In the genomic region with DNA sequence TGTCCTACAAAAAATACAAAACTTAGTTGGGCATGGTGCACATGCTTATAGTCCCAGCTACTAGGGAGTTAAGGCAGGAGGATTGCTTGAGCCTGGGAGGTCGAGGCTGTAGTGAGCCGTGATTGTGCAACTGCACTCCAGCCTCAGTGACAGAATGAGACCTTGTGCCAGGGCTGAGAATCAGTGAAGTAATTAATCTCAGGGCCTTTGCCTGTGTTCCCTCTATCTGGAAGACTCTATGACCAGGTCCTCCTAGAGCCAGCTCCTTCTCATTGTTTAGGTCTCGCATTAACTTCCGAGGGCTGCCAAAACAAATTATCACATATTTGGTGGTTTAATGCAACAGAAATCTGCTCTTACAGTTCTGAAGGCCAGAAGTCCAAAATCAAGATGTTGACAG, we compare ENCODE assay signal across 2 cellular contexts.
A peak's percentile ranks its signal among the peaks of the same experiment; 100 is the strongest.
TF ChIP-seq lines count a peak whose summit lies in the region.

No MANE protein-coding gene starts in this region.

TF ChIP-seq in A549, 52 proteins besides CTCF, POLR2A, EP300 and RAD21:
- TF ChIP-seq RNF2 (IDR thresholded peaks at IDR 0.05; ENCODE audit: borderline replicate concordance, low read depth) (no peak), CEBPB (IDR thresholded peaks at IDR 0.05) (peak; percentile 17 to 49; a peak in 1 of 4 replicates), ATOH8 (CRISPR knock-in tag; IDR thresholded peaks at IDR 0.05; ENCODE audit: low read depth) (no peak)
TF ChIP-seq in A549: peak in this region for 1.

TF ChIP-seq in endothelial cell of umbilical vein, 7 proteins besides CTCF, POLR2A, EP300 and RAD21:
- TF ChIP-seq MYC (IDR thresholded peaks at IDR 0.05; ENCODE audit: low read depth, low read length) (no peak), EZH2 (IDR thresholded peaks at IDR 0.05; ENCODE audit: borderline replicate concordance, low read depth, low read length, severe bottlenecking) (no peak), GATA2 (IDR thresholded peaks at IDR 0.05; ENCODE audit: insufficient read depth, insufficient read length, low read depth, low read length) (no peak), FOS (IDR thresholded peaks at IDR 0.05; ENCODE audit: borderline replicate concordance, insufficient read depth, low read length) (no peak), JUN (IDR thresholded peaks at IDR 0.05; ENCODE audit: borderline replicate concordance, insufficient read depth, insufficient read length, low read depth) (no peak), POLR2AphosphoS5 (IDR thresholded peaks at IDR 0.05; ENCODE audit: insufficient read depth, low read depth, low read length) (no peak)
- TF ChIP-seq, protein P1, sequence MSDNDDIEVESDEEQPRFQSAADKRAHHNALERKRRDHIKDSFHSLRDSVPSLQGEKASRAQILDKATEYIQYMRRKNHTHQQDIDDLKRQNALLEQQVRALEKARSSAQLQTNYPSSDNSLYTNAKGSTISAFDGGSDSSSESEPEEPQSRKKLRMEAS (IDR thresholded peaks at IDR 0.05; ENCODE audit: insufficient read depth, insufficient read length), result no peak
TF ChIP-seq in endothelial cell of umbilical vein: peak in this region for 0.
